ENCODE assay signal across 17 cellular contexts in the genomic region with DNA sequence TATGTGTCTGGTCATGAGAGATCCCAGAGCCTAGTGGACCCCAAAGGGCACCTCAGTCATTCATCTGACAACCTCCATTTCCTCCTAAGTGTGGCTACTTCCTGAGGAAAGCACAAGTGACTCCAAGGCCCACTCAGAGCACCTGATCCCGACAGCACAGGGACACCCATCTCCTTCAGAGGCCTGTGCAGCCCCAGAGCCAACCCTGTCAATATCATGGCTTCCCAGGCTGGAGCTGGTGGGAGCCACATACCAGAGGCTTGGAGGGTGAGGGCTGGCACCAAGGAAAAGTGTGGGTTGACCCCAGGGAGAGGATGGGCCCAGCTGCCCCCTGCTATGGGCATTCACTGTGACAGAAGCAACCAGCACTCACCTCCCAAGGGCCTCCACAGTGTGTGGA.
"Had no signal": no experiment of that assay in that cellular context is flagged by ENCODE, and none has a peak within 500 bp of the region (broad histone marks: within the 10 kb centered on the region; RNA-seq: fewer than 3 reads in every experiment).

No MANE protein-coding gene starts in this region.

- H3K27ac ChIP-seq: colonic mucosa, hepatocyte, ovary had no signal

- DNase-seq: cerebellar nuclear complex; colonic mucosa; effector CD4-positive, alpha-beta T cell; endodermal cell; erythroblast; foreskin melanocyte; left colon; mucosa of descending colon; naive thymus-derived CD8-positive, alpha-beta T cell; ovary; right cardiac atrium; small intestine; stimulated activated CD4-positive, alpha-beta T cell treated with anti-CD3 and anti-CD28 coated beads, Interleukin-12 subunit alpha, Interleukin-12 subunit beta, amount 100 ng/mL, for 4 hours; stimulated activated naive CD4-positive, alpha-beta T cell treated with Interleukin-2 at 50 U/mL for 16 hours; trophoblast cell had no signal

- H3K4me3 Mint-ChIP-seq: endodermal cell; naive thymus-derived CD8-positive, alpha-beta T cell had no signal

- ATAC-seq: left colon; mucosa of descending colon; naive thymus-derived CD8-positive, alpha-beta T cell; right cardiac atrium had no signal

- H3K4me1 ChIP-seq: colonic mucosa had no signal

- H3K27ac Mint-ChIP-seq: endodermal cell; naive thymus-derived CD8-positive, alpha-beta T cell; progenitor cell of endocrine pancreas had no signal

- H3K36me3 ChIP-seq: colonic mucosa, ovary had no signal

- H3K27me3 ChIP-seq: colonic mucosa, hepatocyte, ovary had no signal

- H3K27me3 Mint-ChIP-seq: progenitor cell of endocrine pancreas had no signal

- H3K9me3 ChIP-seq: colonic mucosa, mucosa of descending colon, ovary had no signal

- H3K4me3 ChIP-seq: colonic mucosa, hepatocyte, mucosa of descending colon, ovary had no signal
